Comparison of ENCODE assay signal across 22 cellular contexts in the genomic region with DNA sequence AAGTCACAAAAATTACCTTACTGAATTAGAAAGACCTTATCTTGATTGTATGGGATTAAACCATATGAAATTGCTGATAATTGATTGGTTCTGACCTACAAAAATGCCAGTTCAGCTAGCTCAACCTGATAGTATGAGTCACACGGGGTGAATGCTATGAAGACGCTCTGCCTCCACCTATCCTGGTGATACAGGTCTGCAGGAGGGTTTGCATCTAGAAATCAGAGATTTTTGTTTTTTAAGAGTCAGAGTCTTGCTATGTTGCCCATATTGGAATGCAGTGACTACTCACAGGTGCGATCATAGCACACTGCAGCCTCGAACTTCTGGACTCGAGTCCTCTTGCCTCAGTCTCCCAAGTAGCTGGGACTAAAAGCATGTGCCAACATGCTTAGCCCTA.
A peak's percentile ranks its signal among the peaks of the same experiment; 100 is the strongest.
DNase-seq lines count a peak whose midpoint lies in the region; ATAC-seq, FAIRE-seq and TF ChIP-seq lines count a peak whose summit lies in the region.
"Had no signal": no experiment of that assay in that cellular context is flagged by ENCODE, and none has a peak within 500 bp of the region (broad histone marks: within the 10 kb centered on the region; RNA-seq: fewer than 3 reads in every experiment).

No MANE protein-coding gene starts in this region.

- TF ChIP-seq RAD21 in SK-N-SH (IDR thresholded peaks at IDR 0.05; ENCODE audit: low read length), result no peak

- no peak for ATAC-seq in SK-N-SH treated with all-trans-retinoic acid at 6 μM for 48 hours
- ATAC-seq: CD8-positive, alpha-beta T cell had no signal

- no peak for TF ChIP-seq CTCF in SK-N-SH (IDR thresholded peaks at IDR 0.05)
- TF ChIP-seq CTCF in bronchial epithelial cell (IDR thresholded peaks at IDR 0.05; ENCODE audit: insufficient read depth, low read length, severe bottlenecking), result no peak
- TF ChIP-seq CTCF in transverse colon (IDR thresholded peaks at IDR 0.05), result no peak

- H4K91ac ChIP-seq in mesenchymal stem cell (ENCODE audit: low read length), result no peak overlapping the region

- no peak overlapping the region for H2AFZ ChIP-seq in SK-N-SH (ENCODE audit: low read depth)
- H2AFZ ChIP-seq in mesenchymal stem cell (ENCODE audit: low read depth, low read length), result no peak overlapping the region
- no peak overlapping the region for H2AFZ ChIP-seq in Karpas-422 (ENCODE audit: low read length)
- H2AFZ ChIP-seq: PC-9 had no signal

- H3K4me3 ChIP-seq in SK-N-SH (ENCODE audit: low read depth in 2 of 2, low read length in 1 of 2), result no peak overlapping the region
- H3K4me3 ChIP-seq in bronchial epithelial cell (ENCODE audit: low read depth, low read length), result no peak overlapping the region
- H3K4me3 ChIP-seq in mesenchymal stem cell (ENCODE audit: insufficient read depth in 1 of 2, low read depth in 1 of 2, low read length in 2 of 2), result no peak overlapping the region
- H3K4me3 ChIP-seq in Karpas-422 (ENCODE audit: low read length), result no peak overlapping the region
- no peak overlapping the region for H3K4me3 ChIP-seq in transverse colon
- H3K4me3 ChIP-seq: BLaER1, PC-9 had no signal

- H2BK12ac ChIP-seq in mesenchymal stem cell (ENCODE audit: low read length in 2 of 2), result no peak overlapping the region

- no peaks in the 10 kb centered on the region for H3K9me2 ChIP-seq in SK-N-SH
- no peaks in the 10 kb centered on the region for H3K9me2 ChIP-seq in Karpas-422 (replicated peaks; ENCODE audit: insufficient read depth, low read length)

- H3K9me3 ChIP-seq in SK-N-SH (no peaks in the 10 kb centered on the region), mesenchymal stem cell (ENCODE audit: control insufficient read depth, low read length) (no peaks in the 10 kb centered on the region), Karpas-422 (ENCODE audit: low read length) (no peaks in the 10 kb centered on the region), transverse colon (no peaks in the 10 kb centered on the region)
- H3K9me3 ChIP-seq: BLaER1 had no signal

- peaks cover 83% of the 10 kb centered on the region for H3K79me2 ChIP-seq in SK-N-SH (ENCODE audit: insufficient read depth)
- H3K79me2 ChIP-seq in Karpas-422 (ENCODE audit: low read length), result no peaks in the 10 kb centered on the region

- H3K14ac ChIP-seq in mesenchymal stem cell (ENCODE audit: low read length in 2 of 2), result no peak overlapping the region

- no peak for TF ChIP-seq EP300 in SK-N-SH (IDR thresholded peaks at IDR 0.05; ENCODE audit: borderline replicate concordance in 1 of 2, low read depth in 1 of 2, low read length in 1 of 2)
- no peak for TF ChIP-seq EP300 in transverse colon (IDR thresholded peaks at IDR 0.05; ENCODE audit: low read depth)

- H3K4me1 ChIP-seq in SK-N-SH (ENCODE audit: control insufficient read depth in 1 of 2, insufficient read depth in 2 of 2, low read depth in 1 of 2, low read length in 1 of 2) (peaks cover 0 to 79% of the 10 kb centered on the region in 2 experiments), mesenchymal stem cell (ENCODE audit: control insufficient read depth, insufficient read depth, low read depth, low read length) (peaks cover 6% of the 10 kb centered on the region), Karpas-422 (ENCODE audit: low read length) (no peaks in the 10 kb centered on the region), transverse colon (peaks cover 0 to 19% (median 4%) of the 10 kb centered on the region in 4 donors)
- H3K4me1 ChIP-seq: BLaER1 had no signal

- POLR2A ChIA-PET in SK-N-SH (lab: Yijun Ruan, JAX), result no interaction called here

- H2AK5ac ChIP-seq in mesenchymal stem cell (ENCODE audit: low read length, severe bottlenecking), result no peak overlapping the region

- peak overlapping the region; percentile 61; the same call in 1 of the 2 replicates for H3K4me2 ChIP-seq in SK-N-SH
- no peak overlapping the region for H3K4me2 ChIP-seq in mesenchymal stem cell (ENCODE audit: low read length, poor library complexity, severe bottlenecking)
- H3K4me2 ChIP-seq in Karpas-422 (ENCODE audit: low read depth, low read length, poor library complexity, severe bottlenecking), result no peak overlapping the region
- H3K4me2 ChIP-seq: BLaER1, PC-9 had no signal

- H3K27me3 ChIP-seq in SK-N-SH (ENCODE audit: insufficient read depth) (no peaks in the 10 kb centered on the region), bronchial epithelial cell (ENCODE audit: control insufficient read depth, insufficient read depth, low read length) (no peaks in the 10 kb centered on the region), mesenchymal stem cell (ENCODE audit: control insufficient read depth in 1 of 2, insufficient read depth in 1 of 2, low read length in 2 of 2) (no peaks in the 10 kb centered on the region), Karpas-422 (ENCODE audit: low read length) (no peaks in the 10 kb centered on the region), transverse colon (peaks cover 3% of the 10 kb centered on the region)
- H3K27me3 ChIP-seq: BLaER1 had no signal

- 36% methylated on average over 5 of the region's 5 CpGs for WGBS in SK-N-SH (ENCODE audit: low lambda C conversion rate)
- WGBS in mesenchymal stem cell, result 98% methylated on average over 5 of the region's 5 CpGs
- 93% methylated on average over 5 of the region's 5 CpGs; no CpG with 5 or more reads in 1 of the 2 donors for WGBS in transverse colon (ENCODE audit: low coverage in 1 of 2), 2 donors

- H4K20me1 ChIP-seq in SK-N-SH (ENCODE audit: insufficient read depth), result peaks cover 67% of the 10 kb centered on the region
- H4K20me1 ChIP-seq in Karpas-422 (ENCODE audit: insufficient read depth, low read depth, low read length), result no peaks in the 10 kb centered on the region
- H4K20me1 ChIP-seq: BLaER1 had no signal

- H3K36me3 ChIP-seq in SK-N-SH (replicated peaks in 1 of 2; ENCODE audit: control insufficient read depth in 1 of 2, insufficient read depth in 2 of 2, low read length in 1 of 2), result peaks cover 0 to 43% of the 10 kb centered on the region in 2 experiments
- no peaks in the 10 kb centered on the region for H3K36me3 ChIP-seq in bronchial epithelial cell (ENCODE audit: control insufficient read depth, insufficient read depth, low read length)
- peaks cover 0 to 10% of the 10 kb centered on the region in 2 experiments for H3K36me3 ChIP-seq in mesenchymal stem cell (ENCODE audit: control insufficient read depth in 1 of 2, insufficient read depth in 2 of 2, low read depth in 1 of 2, low read length in 2 of 2)
- no peaks in the 10 kb centered on the region for H3K36me3 ChIP-seq in Karpas-422 (ENCODE audit: insufficient read depth, low read length)
- H3K36me3 ChIP-seq in transverse colon, result no peaks in the 10 kb centered on the region
- H3K36me3 ChIP-seq: BLaER1 had no signal

- no peak overlapping the region for H2BK120ac ChIP-seq in mesenchymal stem cell (ENCODE audit: low read depth, low read length)

- H3K4me3 Mint-ChIP-seq in T-helper 2 cell treated with Interferon-gamma antibody and Interleukin-4, amounts not matched to agents 5 μg/mL and 100 μg/mL, for 36 hours, result no peak overlapping the region
- H3K4me3 Mint-ChIP-seq: CD8-positive, alpha-beta T cell had no signal

- no peak overlapping the region for H3K18ac ChIP-seq in mesenchymal stem cell (ENCODE audit: low read depth in 1 of 2, low read length in 2 of 2)

- H3K27ac ChIP-seq in SK-N-SH (ENCODE audit: low read depth in 2 of 2, low read length in 1 of 2), result peak overlapping the region; percentile 92 to 97; a peak in 3 of 4 replicates
- peak overlapping the region; percentile 38 for H3K27ac ChIP-seq in mesenchymal stem cell (ENCODE audit: low read length, poor library complexity, severe bottlenecking)
- no peak overlapping the region for H3K27ac ChIP-seq in Karpas-422 (ENCODE audit: low read length)
- H3K27ac ChIP-seq in transverse colon, result no peak overlapping the region
- H3K27ac ChIP-seq: 22Rv1, BLaER1, HL-60, PC-9 had no signal

- no peak for DNase-seq in SK-N-SH
- peak; percentile 53 for DNase-seq in bronchial epithelial cell (ENCODE audit: low read depth)
- DNase-seq in mesenchymal stem cell, result no peak
- no peak for DNase-seq in Karpas-422
- DNase-seq in NCI-H82 (lab: John Stamatoyannopoulos, UW), result no peak
- no peak for DNase-seq in T-helper 2 cell treated with Interferon-gamma antibody and Interleukin-4, amounts not matched to agents 5 μg/mL and 100 μg/mL, for 36 hours (ENCODE audit: low spot score)
- no peak for DNase-seq in transverse colon
- DNase-seq: CD8-positive, alpha-beta T cell; DMS79 treated with DMSO at 0.1 percent for 48 hours; H7; MV-4-11; NCI-H1436; NCI-H2029 treated with DMSO at 0.1 percent for 48 hours; NCI-H2171 treated with DMSO at 0.1 percent for 48 hours; NCI-H774; Right ventricle myocardium superior had no signal

- peaks cover 2% of the 10 kb centered on the region for H3K27me3 Mint-ChIP-seq in T-helper 2 cell treated with Interferon-gamma antibody and Interleukin-4, amounts not matched to agents 5 μg/mL and 100 μg/mL, for 36 hours (ENCODE audit: low read depth)

- no peak for FAIRE-seq in bronchial epithelial cell (lab: Jason Lieb, UNC)
- FAIRE-seq: D721Med had no signal

- intact Hi-C loops in transverse colon (cut with DNase I; ENCODE audit: low total_unique reads), result no loop called here

- no peaks in the 10 kb centered on the region for H3K4me1 Mint-ChIP-seq in T-helper 2 cell treated with Interferon-gamma antibody and Interleukin-4, amounts not matched to agents 5 μg/mL and 100 μg/mL, for 36 hours (ENCODE audit: low read depth)

- no peaks in the 10 kb centered on the region for H3K36me3 Mint-ChIP-seq in T-helper 2 cell treated with Interferon-gamma antibody and Interleukin-4, amounts not matched to agents 5 μg/mL and 100 μg/mL, for 36 hours (ENCODE audit: low read depth)
- H3K36me3 Mint-ChIP-seq: CD8-positive, alpha-beta T cell had no signal

- H3K9ac ChIP-seq in SK-N-SH (no peak overlapping the region), mesenchymal stem cell (ENCODE audit: low read length) (no peak overlapping the region), Karpas-422 (ENCODE audit: low read length) (no peak overlapping the region)
- H3K9ac ChIP-seq: BLaER1 had no signal

- TF ChIP-seq POLR2A in transverse colon (IDR thresholded peaks at IDR 0.05), result no peak

- H3F3A ChIP-seq in SK-N-SH (replicated peaks; ENCODE audit: insufficient read depth), result peaks cover 85% of the 10 kb centered on the region

- H2BK15ac ChIP-seq in mesenchymal stem cell (ENCODE audit: low read depth, poor library complexity, severe bottlenecking), result no peak overlapping the region

- in situ Hi-C loops in transverse colon (cut with MboI; ENCODE audit: low pct_ligation_motif_present in 1 of 4, low pct_unique_long_range_greater_than_20kb in 1 of 4, low sequenced_read_pairs in 3 of 4), result no loop called here

- no peak overlapping the region for H3K4ac ChIP-seq in mesenchymal stem cell (ENCODE audit: low read depth in 1 of 2, low read length in 2 of 2)

- no peak overlapping the region for H3K27ac Mint-ChIP-seq in T-helper 2 cell treated with Interferon-gamma antibody and Interleukin-4, amounts not matched to agents 5 μg/mL and 100 μg/mL, for 36 hours
- H3K27ac Mint-ChIP-seq: CD8-positive, alpha-beta T cell had no signal

- H4K8ac ChIP-seq in mesenchymal stem cell (ENCODE audit: low read length), result no peak overlapping the region

- CTCF ChIA-PET in SK-N-SH (lab: Yijun Ruan, JAX), result interaction anchor here (1.7 kb wide), 1 partner anchor 15 kb away, joined by 4 read pairs; no protein-coding TSS in a partner anchor

- H3K9me3 Mint-ChIP-seq in T-helper 2 cell treated with Interferon-gamma antibody and Interleukin-4, amounts not matched to agents 5 μg/mL and 100 μg/mL, for 36 hours, result no peaks in the 10 kb centered on the region
- H3K9me3 Mint-ChIP-seq: CD8-positive, alpha-beta T cell had no signal

- H3K23ac ChIP-seq in mesenchymal stem cell (ENCODE audit: low read length in 2 of 2), result no peak overlapping the region

- no peaks in the 10 kb centered on the region for H3K79me1 ChIP-seq in mesenchymal stem cell (replicated peaks; ENCODE audit: low read length, poor library complexity, severe bottlenecking)

- H2BK5ac ChIP-seq in mesenchymal stem cell (ENCODE audit: low read depth, low read length, poor library complexity, severe bottlenecking), result no peak overlapping the region

Comparison
In these comparisons a context has a peak if more than half of its experiments do, and no peak if none do; other contexts are left out.
1. H3K27ac ChIP-seq: peak in SK-N-SH (2 of 2) and mesenchymal stem cell (single experiment); none in Karpas-422 (single experiment) and transverse colon (0 of 4).